8 cellular contexts compared by ENCODE assay signal in genomic region chr15:52651868-52652267, GRCh38. TPM values are rescaled to one million over a fixed set of nuclear protein-coding genes. Genes with fewer than 3 reads are reported as not detected.
DNase-seq lines count a peak whose midpoint lies in the region; ATAC-seq and TF ChIP-seq lines count a peak whose summit lies in the region.

No MANE protein-coding gene starts in this region.

- H3K4me3 ChIP-seq in HFF-Myc (replicated peaks; ENCODE audit: low read depth, low read length) = peak overlapping the region; percentile 32
- peak overlapping the region in 1 of 2 donors; percentile 14 for H3K4me3 ChIP-seq in left lung

- TF ChIP-seq CTCF in HFF-Myc (IDR thresholded peaks at IDR 0.05; ENCODE audit: low read depth, low read length, missing control alignments) (no peak), left lung (IDR thresholded peaks at IDR 0.05) (no peak)

- H3K36me3 ChIP-seq in left lung = peaks cover 0 to 7% of the 10 kb centered on the region in 2 donors

- H3K9me3 ChIP-seq in left lung = no peaks in the 10 kb centered on the region

- H3K27me3 ChIP-seq in left lung = no peaks in the 10 kb centered on the region

- peaks cover 13 to 39% of the 10 kb centered on the region in 2 donors for H3K4me1 ChIP-seq in left lung

- intact Hi-C loops in left lung (cut with DNase I) = no loop called here

- DNase-seq in DMS153 (lab: John Stamatoyannopoulos, UW) (peak; percentile 53), HFF-Myc (ENCODE audit: extremely low read depth, low read depth) (peak; percentile 83), NCI-H2029 (lab: John Stamatoyannopoulos, UW) (peak; percentile 63), ecto neural progenitor cell (ENCODE audit: low spot score) (peak; percentile 76), left lung (peak in 1 of 2 donors; percentile 70)
- DNase-seq in stimulated activated CD4-positive, alpha-beta T cell treated with anti-CD3 and anti-CD28 coated beads, Interleukin-4, amount 100 ng/mL, for 24 hours = peak; percentile 28

- ATAC-seq in activated CD4-positive, CD25-positive, alpha-beta regulatory T cell treated with anti-CD3 and anti-CD28 coated beads, Interleukin-2, amount 50 U/mL, for 24 hours = peak; percentile 100
- ATAC-seq in left lung (peak; percentile 97), GM19035 (IDR thresholded peaks at IDR 0.05; ENCODE audit: unreplicated experiment) (no peak)

- peak overlapping the region; percentile 53 to 85 for H3K27ac ChIP-seq in left lung

RNA-seq across cellular contexts. Expression of gene ATOSA, which starts 27.3 kb away (rescaled TPM):
- 10 to 100 TPM; 34.5 to 40.8 TPM for total RNA-seq in left lung
